3 cellular contexts compared by ENCODE assay signal in genomic region chr3:192607798-192608197, GRCh38.
TF ChIP-seq lines count a peak whose summit lies in the region.

No MANE protein-coding gene starts in this region.

TF ChIP-seq in HepG2, 621 proteins besides CTCF, POLR2A, EP300 and RAD21:
- TF ChIP-seq ZNF713 (CRISPR knock-in tag; IDR thresholded peaks at IDR 0.05) (no peak), ZNF629 (CRISPR knock-in tag; conservative IDR thresholded peaks at IDR 0.05) (peak; percentile 56)

TF ChIP-seq in K562, 482 proteins besides CTCF, POLR2A, EP300 and RAD21:
- peak; percentile 38 for TF ChIP-seq RBM25 (IDR thresholded peaks at IDR 0.05; ENCODE audit: low read depth, low read length, severe bottlenecking)
- no peak for TF ChIP-seq CGGBP1 (CRISPR knock-in tag; IDR thresholded peaks at IDR 0.05)

TF ChIP-seq in H1, 55 proteins besides CTCF, POLR2A, EP300 and RAD21:
- TF ChIP-seq USF2 (IDR thresholded peaks at IDR 0.05; ENCODE audit: low read length) = no peak
- TF ChIP-seq KDM1A (IDR thresholded peaks at IDR 0.05; ENCODE audit: borderline replicate concordance, low read length) = peak; percentile 60; the same call in 1 of the 2 replicates
